In the genomic region with DNA sequence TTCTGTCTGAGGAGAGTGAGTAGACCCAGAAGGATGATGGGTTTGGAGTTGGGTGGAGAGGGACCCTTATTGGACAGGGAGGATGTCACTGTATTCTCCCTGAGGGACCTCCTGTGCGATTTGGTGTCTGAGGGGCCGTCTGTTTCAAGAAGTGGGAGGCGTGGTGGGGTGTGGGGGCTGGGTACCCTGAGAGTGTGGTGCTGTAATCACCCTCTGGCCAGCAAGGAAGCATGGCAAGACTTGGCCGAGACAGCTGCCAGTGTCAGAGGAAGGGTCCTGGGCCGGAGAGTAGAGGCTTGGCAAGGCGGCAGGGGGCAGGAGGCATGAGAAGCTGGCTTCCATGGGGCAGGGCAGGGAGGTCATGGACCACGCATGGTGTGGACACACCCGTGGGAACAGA, we compare ENCODE assay signal across 26 cellular contexts.
"Had no signal": no experiment of that assay in that cellular context is flagged by ENCODE, and none has a peak within 500 bp of the region (broad histone marks: within the 10 kb centered on the region; RNA-seq: fewer than 3 reads in every experiment).

No MANE protein-coding gene starts in this region.

- H3K4me1 Mint-ChIP-seq: activated CD4-positive, alpha-beta memory T cell treated with anti-CD3 and anti-CD28 coated beads, Interleukin-2, amount 10 ng/mL, durations not matched to agents 7 days and 5 days; activated naive CD4-positive, alpha-beta T cell treated with anti-CD3 and anti-CD28 coated beads, Interleukin-2, amount 10 ng/mL, durations not matched to agents 7 days and 5 days had no signal

- H3K27ac Mint-ChIP-seq: activated CD4-positive, alpha-beta memory T cell treated with anti-CD3 and anti-CD28 coated beads, Interleukin-2, amount 10 ng/mL, durations not matched to agents 7 days and 5 days; activated CD4-positive, alpha-beta T cell treated with anti-CD3 and anti-CD28 coated beads for 36 hours; activated naive CD4-positive, alpha-beta T cell treated with anti-CD3 and anti-CD28 coated beads, Interleukin-2, amount 10 ng/mL, durations not matched to agents 7 days and 5 days; activated naive CD8-positive, alpha-beta T cell treated with anti-CD3 and anti-CD28 coated beads for 36 hours; activated T-cell treated with anti-CD3 and anti-CD28 coated beads, Interleukin-2, amount 50 U/mL, for 72 hours; activated T-helper 2 cell treated with anti-CD3 and anti-CD28 coated beads, Interferon-gamma antibody, Interleukin-2, Interleukin-4, amounts not matched to agents 10 μg/mL and 5 μg/mL and 100 μg/mL, durations not matched to agents 14 hours and 24 hours and 36 hours had no signal

- H3K9me2 ChIP-seq: SK-N-SH had no signal

- H3K27me3 Mint-ChIP-seq: activated CD4-positive, alpha-beta memory T cell treated with anti-CD3 and anti-CD28 coated beads, Interleukin-2, amount 10 ng/mL, durations not matched to agents 7 days and 5 days; activated naive CD8-positive, alpha-beta T cell treated with anti-CD3 and anti-CD28 coated beads for 36 hours had no signal

- H3K36me3 ChIP-seq: adrenal gland, Peyer's patch, SJCRH30 had no signal

- DNase-seq: activated CD4-positive, alpha-beta memory T cell treated with anti-CD3 and anti-CD28 coated beads, Interleukin-2, amount 10 ng/mL, durations not matched to agents 7 days and 5 days; activated CD4-positive, alpha-beta T cell treated with anti-CD3 and anti-CD28 coated beads for 36 hours; activated CD4-positive, alpha-beta T cell treated with anti-CD3 and anti-CD28 coated beads, Interleukin-2, amount 50 U/mL, for 1 hour; activated gamma-delta T cell treated with Interleukin-2 at 50 U/mL for 16 hours; activated naive CD4-positive, alpha-beta T cell treated with anti-CD3 and anti-CD28 coated beads, Interleukin-2, amount 10 ng/mL, durations not matched to agents 7 days and 5 days; activated naive CD8-positive, alpha-beta T cell treated with anti-CD3 and anti-CD28 coated beads for 36 hours; activated T-cell treated with anti-CD3 and anti-CD28 coated beads, Interleukin-2, amount 50 U/mL, for 72 hours; adrenal gland; anterior cingulate cortex; Karpas-422; MM.1S; NCI-H1105; NCI-H1436; NCI-H187 treated with DMSO at 0.1 percent for 48 hours; NCI-H2081 treated with DMSO at 0.1 percent for 48 hours; NCI-H446; NCI-H524; Peyer's patch; Right ventricle myocardium superior; SJCRH30; SK-N-SH; T-helper 1 cell had no signal

- H3K27me3 ChIP-seq: adrenal gland, Peyer's patch, SJCRH30 had no signal

- H3K27ac ChIP-seq: adrenal gland, Peyer's patch, RWPE1, SJCRH30, VCaP had no signal

- H3K9ac ChIP-seq: SK-N-SH had no signal

- H3K9me3 ChIP-seq: adrenal gland, Peyer's patch, SJCRH30 had no signal

- H3K4me3 ChIP-seq: adrenal gland, K562, Peyer's patch, SJCRH30 had no signal

- H3K36me3 Mint-ChIP-seq: activated naive CD4-positive, alpha-beta T cell treated with anti-CD3 and anti-CD28 coated beads, Interleukin-2, amount 10 ng/mL, durations not matched to agents 7 days and 5 days had no signal

- ATAC-seq: activated CD4-positive, alpha-beta T cell treated with anti-CD3 and anti-CD28 coated beads for 36 hours; activated T-cell treated with anti-CD3 and anti-CD28 coated beads, Interleukin-2, amount 50 U/mL, for 72 hours; K562 had no signal

- H3K4me3 Mint-ChIP-seq: activated CD4-positive, alpha-beta memory T cell treated with anti-CD3 and anti-CD28 coated beads, Interleukin-2, amount 10 ng/mL, durations not matched to agents 7 days and 5 days; activated CD4-positive, alpha-beta T cell treated with anti-CD3 and anti-CD28 coated beads for 36 hours; activated naive CD4-positive, alpha-beta T cell treated with anti-CD3 and anti-CD28 coated beads, Interleukin-2, amount 10 ng/mL, durations not matched to agents 7 days and 5 days; activated naive CD8-positive, alpha-beta T cell treated with anti-CD3 and anti-CD28 coated beads for 36 hours; activated T-cell treated with anti-CD3 and anti-CD28 coated beads, Interleukin-2, amount 50 U/mL, for 72 hours had no signal

- H3K4me2 ChIP-seq: SK-N-SH had no signal

- H3K4me1 ChIP-seq: Peyer's patch, SJCRH30 had no signal

- H3K9me3 Mint-ChIP-seq: activated CD4-positive, alpha-beta memory T cell treated with anti-CD3 and anti-CD28 coated beads, Interleukin-2, amount 10 ng/mL, durations not matched to agents 7 days and 5 days; activated naive CD4-positive, alpha-beta T cell treated with anti-CD3 and anti-CD28 coated beads, Interleukin-2, amount 10 ng/mL, durations not matched to agents 7 days and 5 days; activated T-helper 2 cell treated with anti-CD3 and anti-CD28 coated beads, Interferon-gamma antibody, Interleukin-2, Interleukin-4, amounts not matched to agents 10 μg/mL and 5 μg/mL and 100 μg/mL, durations not matched to agents 14 hours and 24 hours and 36 hours had no signal
